14 cellular contexts compared by ENCODE assay signal in genomic region chr14:61337893-61338292, GRCh38. TPM values are rescaled to one million over a fixed set of nuclear protein-coding genes. Genes with fewer than 3 reads are reported as not detected.
A peak's percentile ranks its signal among the peaks of the same experiment; 100 is the strongest.
DNase-seq lines count a peak whose midpoint lies in the region; ATAC-seq, FAIRE-seq and TF ChIP-seq lines count a peak whose summit lies in the region.
"Had no signal": no experiment of that assay in that cellular context is flagged by ENCODE, and none has a peak within 500 bp of the region (broad histone marks: within the 10 kb centered on the region; RNA-seq: fewer than 3 reads in every experiment).

No MANE protein-coding gene starts in this region.

- no peaks in the 10 kb centered on the region for H3K27me3 ChIP-seq in effector memory CD4-positive, alpha-beta T cell (replicated peaks; ENCODE audit: control insufficient read depth, insufficient read depth, low read length, poor library complexity, severe bottlenecking)
- H3K27me3 ChIP-seq in HepG2 (ENCODE audit: control insufficient read depth in 1 of 2, insufficient read depth in 2 of 2, low read length in 2 of 2): peaks cover 0 to 1% of the 10 kb centered on the region in 2 experiments; a peak in 2 of 5 replicates

- no peaks in the 10 kb centered on the region for H3K79me2 ChIP-seq in HepG2 (ENCODE audit: insufficient read depth, low read length)

- no peak for TF ChIP-seq CTCF in HepG2 (CRISPR knock-in tag; IDR thresholded peaks at IDR 0.05)

- in situ Hi-C loops in ACHN (cut with HindIII; ENCODE audit: low pct_ligation_motif_present, low pct_unique_long_range_greater_than_20kb, low sequenced_read_pairs) (no loop called here), HepG2 (cut with HindIII; ENCODE audit: extremely low pct_ligation_motif_present, low pct_unique_long_range_greater_than_20kb) (no loop called here)

- no TSS peak for BruUV-seq in HepG2 (replicated peaks; lab: Mats Ljungman, UMichigan)

- H3K4me1 ChIP-seq in effector memory CD4-positive, alpha-beta T cell (ENCODE audit: control insufficient read depth, insufficient read depth, low read length, poor library complexity, severe bottlenecking): peaks cover 93% of the 10 kb centered on the region
- peaks cover under 1% of the 10 kb centered on the region for H3K4me1 ChIP-seq in HepG2 (ENCODE audit: insufficient read depth, low read length)

- no peaks in the 10 kb centered on the region for H3K9me3 Mint-ChIP-seq in T-helper 1 cell treated with Interleukin-12 subunit alpha and Interleukin-12 subunit beta and Interleukin-4 antibody, amounts not matched to agents 30 μg/mL and 1 μg/mL, for 36 hours
- no peaks in the 10 kb centered on the region for H3K9me3 Mint-ChIP-seq in stimulated activated naive CD8-positive, alpha-beta T cell treated with anti-CD3 and anti-CD28 coated beads, Interleukin-15, amount 100 ng/mL, for 72 hours
- H3K9me3 Mint-ChIP-seq: activated B cell treated with CpG ODN at 0.5 μM for 24 hours had no signal

- POLR2A ChIA-PET in HepG2 (lab: Yijun Ruan, JAX): no interaction called here

- no peaks in the 10 kb centered on the region for H4K20me1 ChIP-seq in HepG2 (ENCODE audit: insufficient read depth, low read length)

- no peak overlapping the region for H2AFZ ChIP-seq in HepG2 (ENCODE audit: low read length)

- H3K4me3 ChIP-seq in effector memory CD4-positive, alpha-beta T cell (ENCODE audit: insufficient read depth, low read depth, low read length, poor library complexity, severe bottlenecking): no peak overlapping the region
- no peak overlapping the region for H3K4me3 ChIP-seq in HepG2 (replicated peaks in 1 of 3; ENCODE audit: insufficient read depth in 1 of 3, low read depth in 2 of 3, low read length in 3 of 3)
- H3K4me3 ChIP-seq: lung had no signal

- H3K36me3 ChIP-seq in effector memory CD4-positive, alpha-beta T cell (ENCODE audit: control insufficient read depth, insufficient read depth, low read length): no peaks in the 10 kb centered on the region
- H3K36me3 ChIP-seq in HepG2 (replicated peaks in 1 of 2; ENCODE audit: control insufficient read depth in 1 of 2, insufficient read depth in 2 of 2, low read length in 2 of 2): no peaks in the 10 kb centered on the region

- ATAC-seq in stimulated activated naive CD8-positive, alpha-beta T cell treated with anti-CD3 and anti-CD28 coated beads, Interleukin-15, amount 100 ng/mL, for 72 hours: peak; percentile 60
- ATAC-seq in HepG2: no peak
- ATAC-seq: Panc1 had no signal

- peak overlapping the region; percentile 47 for H3K4me3 Mint-ChIP-seq in T-helper 1 cell treated with Interleukin-12 subunit alpha and Interleukin-12 subunit beta and Interleukin-4 antibody, amounts not matched to agents 30 μg/mL and 1 μg/mL, for 36 hours
- H3K4me3 Mint-ChIP-seq in stimulated activated naive CD8-positive, alpha-beta T cell treated with anti-CD3 and anti-CD28 coated beads, Interleukin-15, amount 100 ng/mL, for 72 hours: peak overlapping the region; percentile 59 to 80
- H3K4me3 Mint-ChIP-seq: activated B cell treated with CpG ODN at 0.5 μM for 24 hours had no signal

- intact Hi-C loops in HepG2 (cut with micrococcal nuclease; ENCODE audit: unreplicated experiment): no loop called here

- TF ChIP-seq RAD21 in HepG2 (CRISPR knock-in tag; IDR thresholded peaks at IDR 0.05): no peak

- H3K27ac Mint-ChIP-seq in T-helper 1 cell treated with Interleukin-12 subunit alpha and Interleukin-12 subunit beta and Interleukin-4 antibody, amounts not matched to agents 30 μg/mL and 1 μg/mL, for 36 hours: peak overlapping the region; percentile 95
- peak overlapping the region; percentile 80 to 90 for H3K27ac Mint-ChIP-seq in stimulated activated naive CD8-positive, alpha-beta T cell treated with anti-CD3 and anti-CD28 coated beads, Interleukin-15, amount 100 ng/mL, for 72 hours
- H3K27ac Mint-ChIP-seq: activated B cell treated with CpG ODN at 0.5 μM for 24 hours had no signal

- peak overlapping the region; percentile 90 for H3K27ac ChIP-seq in effector memory CD4-positive, alpha-beta T cell (ENCODE audit: insufficient read depth, low read length, poor library complexity, severe bottlenecking)
- no peak overlapping the region for H3K27ac ChIP-seq in HepG2 (ENCODE audit: extremely low read length, insufficient read depth, low read length)

- no peak overlapping the region for H3K9ac ChIP-seq in HepG2 (ENCODE audit: insufficient read depth, low read depth, low read length)

- WGBS in HepG2 (ENCODE audit: low lambda C conversion rate): 39% methylated on average over 4 of the region's 4 CpGs

- CTCF ChIA-PET in HepG2 (lab: Yijun Ruan, JAX; ENCODE audit: low intra/inter-chr PET ratio, low total read pairs): no interaction called here

- peaks cover 80% of the 10 kb centered on the region for H3K4me1 Mint-ChIP-seq in T-helper 1 cell treated with Interleukin-12 subunit alpha and Interleukin-12 subunit beta and Interleukin-4 antibody, amounts not matched to agents 30 μg/mL and 1 μg/mL, for 36 hours (ENCODE audit: low read depth)
- peaks cover 97% of the 10 kb centered on the region for H3K4me1 Mint-ChIP-seq in stimulated activated naive CD8-positive, alpha-beta T cell treated with anti-CD3 and anti-CD28 coated beads, Interleukin-15, amount 100 ng/mL, for 72 hours

- no peak for FAIRE-seq in HepG2 (lab: Jason Lieb, UNC)
- FAIRE-seq: GM18507 had no signal

- peaks cover 29% of the 10 kb centered on the region for H3K36me3 Mint-ChIP-seq in T-helper 1 cell treated with Interleukin-12 subunit alpha and Interleukin-12 subunit beta and Interleukin-4 antibody, amounts not matched to agents 30 μg/mL and 1 μg/mL, for 36 hours (ENCODE audit: low read depth)

- TF ChIP-seq POLR2A in HepG2 (IDR thresholded peaks at IDR 0.05; ENCODE audit: insufficient read depth in 1 of 2, low read depth in 2 of 2, low read length in 2 of 2): no peak

- no peaks in the 10 kb centered on the region for H3K27me3 Mint-ChIP-seq in T-helper 1 cell treated with Interleukin-12 subunit alpha and Interleukin-12 subunit beta and Interleukin-4 antibody, amounts not matched to agents 30 μg/mL and 1 μg/mL, for 36 hours (ENCODE audit: low read depth)
- H3K27me3 Mint-ChIP-seq in stimulated activated naive CD8-positive, alpha-beta T cell treated with anti-CD3 and anti-CD28 coated beads, Interleukin-15, amount 100 ng/mL, for 72 hours: no peaks in the 10 kb centered on the region

- TF ChIP-seq EP300 in HepG2 (IDR thresholded peaks at IDR 0.05; ENCODE audit: low read depth in 2 of 2, low read length in 2 of 2) (no peak), HepG2 (CRISPR knock-in tag; IDR thresholded peaks at IDR 0.05; ENCODE audit: borderline replicate concordance) (no peak)

- no peak overlapping the region for H3K4me2 ChIP-seq in HepG2 (ENCODE audit: low read depth, low read length)

- DNase-seq in activated T-cell treated with anti-CD3 and anti-CD28 coated beads for 4 hours: peak; percentile 48
- peak; percentile 58 to 76 (median 61) for DNase-seq in effector memory CD4-positive, alpha-beta T cell
- DNase-seq in stimulated activated naive CD8-positive, alpha-beta T cell treated with anti-CD3 and anti-CD28 coated beads, Interleukin-15, amount 100 ng/mL, for 72 hours: peak; percentile 68 to 79
- no peak for DNase-seq in GM19240 (ENCODE audit: insufficient read length, low spot score)
- DNase-seq in AML-193 (lab: John Stamatoyannopoulos, UW): no peak
- no peak for DNase-seq in ACHN
- no peak for DNase-seq in HepG2 (ENCODE audit: low spot score)
- DNase-seq: activated B cell treated with CpG ODN at 0.5 μM for 24 hours, DMS53, NCI-H2029 treated with DMSO at 0.1 percent for 48 hours had no signal

- no peaks in the 10 kb centered on the region for H3K9me3 ChIP-seq in effector memory CD4-positive, alpha-beta T cell (ENCODE audit: control insufficient read depth, low read length)
- no peaks in the 10 kb centered on the region for H3K9me3 ChIP-seq in HepG2 (ENCODE audit: low read length)

RNA-seq across cellular contexts. Expression of gene PRKCH, which starts 16.5 kb away (rescaled TPM):
- 1.3 and 1.9 TPM in 2 replicates for total RNA-seq in HepG2 (2016; rRNA removed; fragmentation: Illumina TruSeq; extraction: Trizol)
- 0.40 and 0.44 TPM in 2 replicates for total RNA-seq in HepG2 (2016; cell fraction: cytosol; rRNA removed; fragmentation: Illumina TruSeq; extraction: Trizol; ENCODE audit: low read depth)
- 1.0 and 1.8 TPM in 2 replicates for total RNA-seq in HepG2 (2016; cell fraction: insoluble cytoplasmic fraction; rRNA removed; fragmentation: Illumina TruSeq; extraction: Trizol)
- 0.93 and 1.4 TPM in 2 replicates for total RNA-seq in HepG2 (2016; cell fraction: membrane; rRNA removed; fragmentation: Illumina TruSeq; extraction: Trizol)
- total RNA-seq in HepG2 (2016; cell fraction: nucleus; rRNA removed; fragmentation: Illumina TruSeq; extraction: Trizol): 2.2 and 3.9 TPM in 2 replicates
- polyA plus RNA-seq in HepG2 (2011; rRNA removed): 0.47 and 0.48 TPM in 2 replicates
- polyA plus RNA-seq in HepG2 (2011; cell fraction: cytosol; rRNA removed): 0.31 and 0.72 TPM in 2 replicates
- 0.48 and 0.74 TPM in 2 replicates for polyA plus RNA-seq in HepG2 (2011; cell fraction: nucleus; rRNA removed)
- polyA plus RNA-seq in HepG2 (2012): 0.24 and 1.3 TPM in 2 replicates
- 0.06 and 0.10 TPM in 2 replicates for polyA plus RNA-seq in HepG2 (2016; cell fraction: cytosol; fragmentation: Illumina TruSeq; extraction: Trizol; ENCODE audit: low read depth)
- 0.99 and 1.9 TPM in 2 replicates for polyA plus RNA-seq in HepG2 (2016; cell fraction: insoluble cytoplasmic fraction; fragmentation: Illumina TruSeq; extraction: Trizol; ENCODE audit: low read depth)
- 0.19 and 0.48 TPM in 2 replicates for polyA plus RNA-seq in HepG2 (2016; cell fraction: membrane; fragmentation: Illumina TruSeq; extraction: Trizol; ENCODE audit: low read depth)
- polyA plus RNA-seq in HepG2 (2016; cell fraction: nucleus; fragmentation: Illumina TruSeq; extraction: Trizol; ENCODE audit: insufficient read depth, low read depth): 0.91 and 1.4 TPM in 2 replicates
- 1.9 and 3.2 TPM in 2 replicates for polyA minus RNA-seq in HepG2 (2011; rRNA and poly(A)+ RNA removed; ENCODE audit: low replicate concordance)
- 1.7 TPM in 1 of 2 replicates, not detected in the other for polyA minus RNA-seq in HepG2 (2011; cell fraction: cytosol; rRNA and poly(A)+ RNA removed)
- 1.2 and 1.3 TPM in 2 replicates for polyA minus RNA-seq in HepG2 (2011; cell fraction: nucleus; rRNA and poly(A)+ RNA removed)

RNA-seq across cellular contexts. Expression of gene TMEM30B, which starts 56.8 kb away (rescaled TPM):
- total RNA-seq in HepG2 (2016; rRNA removed; fragmentation: Illumina TruSeq; extraction: Trizol): not detected in 2 replicates
- not detected in 2 replicates for total RNA-seq in HepG2 (2016; cell fraction: cytosol; rRNA removed; fragmentation: Illumina TruSeq; extraction: Trizol; ENCODE audit: low read depth)
- not detected in 2 replicates for total RNA-seq in HepG2 (2016; cell fraction: insoluble cytoplasmic fraction; rRNA removed; fragmentation: Illumina TruSeq; extraction: Trizol)
- total RNA-seq in HepG2 (2016; cell fraction: membrane; rRNA removed; fragmentation: Illumina TruSeq; extraction: Trizol): not detected in 2 replicates
- not detected in 2 replicates for total RNA-seq in HepG2 (2016; cell fraction: nucleus; rRNA removed; fragmentation: Illumina TruSeq; extraction: Trizol)
- not detected in 2 replicates for polyA plus RNA-seq in HepG2 (2011; rRNA removed)
- polyA plus RNA-seq in HepG2 (2011; cell fraction: cytosol; rRNA removed): not detected in 2 replicates
- polyA plus RNA-seq in HepG2 (2011; cell fraction: nucleus; rRNA removed): not detected in 2 replicates
- not detected in 2 replicates for polyA plus RNA-seq in HepG2 (2012)
- not detected in 2 replicates for polyA plus RNA-seq in HepG2 (2016; cell fraction: cytosol; fragmentation: Illumina TruSeq; extraction: Trizol; ENCODE audit: low read depth)
- polyA plus RNA-seq in HepG2 (2016; cell fraction: insoluble cytoplasmic fraction; fragmentation: Illumina TruSeq; extraction: Trizol; ENCODE audit: low read depth): not detected in 2 replicates
- polyA plus RNA-seq in HepG2 (2016; cell fraction: membrane; fragmentation: Illumina TruSeq; extraction: Trizol; ENCODE audit: low read depth): not detected in 2 replicates
- not detected in 2 replicates for polyA plus RNA-seq in HepG2 (2016; cell fraction: nucleus; fragmentation: Illumina TruSeq; extraction: Trizol; ENCODE audit: insufficient read depth, low read depth)
- polyA minus RNA-seq in HepG2 (2011; rRNA and poly(A)+ RNA removed; ENCODE audit: low replicate concordance): 0.12 TPM in 1 of 2 replicates, not detected in the other
- not detected in 2 replicates for polyA minus RNA-seq in HepG2 (2011; cell fraction: cytosol; rRNA and poly(A)+ RNA removed)
- not detected in 2 replicates for polyA minus RNA-seq in HepG2 (2011; cell fraction: nucleus; rRNA and poly(A)+ RNA removed)
- total RNA-seq: activated B cell treated with CpG ODN at 0.5 μM for 24 hours had no signal

Comparison
In these comparisons a context has a peak if more than half of its experiments do, and no peak if none do; other contexts are left out.
1. DNase-seq: peak in activated T-cell treated with anti-CD3 and anti-CD28 coated beads for 4 hours (single experiment), effector memory CD4-positive, alpha-beta T cell (3 of 3) and stimulated activated naive CD8-positive, alpha-beta T cell treated with anti-CD3 and anti-CD28 coated beads, Interleukin-15, amount 100 ng/mL, for 72 hours (2 of 2); none in GM19240 (single experiment), AML-193 (0 of 2), ACHN (single experiment) and HepG2 (single experiment).